ENCODE assay signal across 23 cellular contexts in the genomic region with DNA sequence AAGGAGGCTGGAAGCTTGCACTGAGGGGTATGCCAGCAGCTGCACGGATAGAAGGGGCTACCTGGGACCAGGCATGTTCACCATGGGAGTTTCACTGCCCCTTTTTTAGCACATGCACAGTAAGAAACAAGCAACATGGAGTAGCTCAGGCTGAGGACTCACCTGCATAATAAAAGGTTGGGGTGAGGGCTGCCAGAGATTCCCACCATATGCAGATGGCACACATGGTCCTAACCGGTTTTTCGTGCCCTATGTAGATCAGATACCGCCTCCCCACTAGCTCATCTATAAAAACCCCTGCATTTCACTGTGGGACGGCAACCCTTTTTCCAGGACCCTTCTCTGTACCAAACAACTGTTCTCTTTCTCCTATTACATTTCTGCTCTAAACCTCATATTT.
DNase-seq lines count a peak whose midpoint lies in the region; ATAC-seq, FAIRE-seq and TF ChIP-seq lines count a peak whose summit lies in the region.
"Had no signal": no experiment of that assay in that cellular context is flagged by ENCODE, and none has a peak within 500 bp of the region (broad histone marks: within the 10 kb centered on the region; RNA-seq: fewer than 3 reads in every experiment).

No MANE protein-coding gene starts in this region.

- TF ChIP-seq EP300 in H1 (IDR thresholded peaks at IDR 0.05; ENCODE audit: borderline replicate concordance in 1 of 2, low read depth in 2 of 2, low read length in 2 of 2), result no peak

- H3K4me2 ChIP-seq in H9 (ENCODE audit: insufficient read depth, insufficient read length, low read length) (no peak overlapping the region), H1 (ENCODE audit: insufficient read depth in 1 of 2, low read depth in 2 of 2, low read length in 2 of 2) (no peak overlapping the region; a peak in 1 of 4 replicates)
- H3K4me2 ChIP-seq: A549; BLaER1 treated with 17β-estradiol and CSF1 and Interleukin-3, amounts not matched to agents 10 nM and 100 nM had no signal

- H3K36me3 Mint-ChIP-seq in H9 (ENCODE audit: insufficient read depth in 1 of 3, low read depth in 3 of 3), result peaks cover 16 to 26% (median 22%) of the 10 kb centered on the region in 3 experiments
- no peaks in the 10 kb centered on the region for H3K36me3 Mint-ChIP-seq in activated T-cell treated with anti-CD3 and anti-CD28 coated beads, Interleukin-2, amount 50 U/mL, for 24 hours (ENCODE audit: low read depth)
- H3K36me3 Mint-ChIP-seq: CD14-positive monocyte had no signal

- no peak for DNase-seq in H9
- DNase-seq in H1 (ENCODE audit: low read depth in 1 of 2, low spot score in 2 of 2), result no peak
- DNase-seq in activated T-cell treated with anti-CD3 and anti-CD28 coated beads, Interleukin-2, amount 50 U/mL, for 24 hours, result no peak
- DNase-seq in HT-29 (ENCODE audit: low spot score), result no peak
- DNase-seq: 8988T; ACHN; AML-193; BE2C; CD4-positive, alpha-beta T cell; CD8-positive, alpha-beta memory T cell; DMS 273 treated with DMSO at 0.1 percent for 48 hours; DMS53; DMS79 treated with DMSO at 0.1 percent for 48 hours; GF-D8; HFFc6 had no signal

- no peak for TF ChIP-seq RAD21 in H1 (IDR thresholded peaks at IDR 0.05 in 1 of 2, conservative IDR thresholded peaks at IDR 0.05 in 1 of 2; ENCODE audit: low read depth in 2 of 2, low read length in 2 of 2)

- H3K56ac ChIP-seq in H9 (ENCODE audit: insufficient read length, low read depth, low read length), result no peak overlapping the region
- no peak overlapping the region for H3K56ac ChIP-seq in H1 (replicated peaks; ENCODE audit: insufficient read length, low read depth, low read length)

- H3K4me3 ChIP-seq in H1 (ENCODE audit: extremely low read depth in 1 of 4, insufficient read depth in 2 of 4, low read depth in 3 of 4, low read length in 4 of 4), result no peak overlapping the region
- no peak overlapping the region for H3K4me3 ChIP-seq in iPS-20b (ENCODE audit: low read length)
- H3K4me3 ChIP-seq: A549; BLaER1 treated with 17β-estradiol and CSF1 and Interleukin-3, amounts not matched to agents 10 nM and 100 nM; HAP-1 had no signal

- no CpG with 5 or more reads among the region's 5 CpGs for WGBS in H9 (ENCODE audit: extremely low coverage, insufficient read length, low lambda C conversion rate)
- 40% methylated on average over 4 of the region's 5 CpGs; no CpG with 5 or more reads in 1 of the 2 experiments for WGBS in H1 (ENCODE audit: extremely low coverage in 1 of 2, insufficient coverage in 1 of 2, insufficient read length in 1 of 2, insufficient replicate concordance in 2 of 2, low coverage in 1 of 2, low lambda C conversion rate in 2 of 2, missing lambda C conversion rate in 1 of 2), 2 experiments

- H3K27ac ChIP-seq in H9 (ENCODE audit: insufficient read length, low read depth, low read length) (no peak overlapping the region), H1 (ENCODE audit: low read depth, low read length) (no peak overlapping the region), iPS-20b (ENCODE audit: low read length) (peak overlapping the region; percentile 24)
- H3K27ac ChIP-seq: A549; BLaER1 treated with 17β-estradiol and CSF1 and Interleukin-3, amounts not matched to agents 10 nM and 100 nM had no signal

- H3K4ac ChIP-seq in H9 (ENCODE audit: low read depth, low read length) (no peak overlapping the region), H1 (replicated peaks; ENCODE audit: insufficient read length, low read depth, low read length) (no peak overlapping the region)

- no peaks in the 10 kb centered on the region for H3K79me1 ChIP-seq in H9 (ENCODE audit: insufficient read depth, low read depth, low read length, poor library complexity, severe bottlenecking)
- H3K79me1 ChIP-seq in H1 (ENCODE audit: low read depth, low read length), result no peaks in the 10 kb centered on the region

- H2BK120ac ChIP-seq in H9 (ENCODE audit: low read depth, low read length, poor library complexity, severe bottlenecking) (no peak overlapping the region), H1 (replicated peaks; ENCODE audit: low read depth, low read length) (no peak overlapping the region)

- H4K8ac ChIP-seq in H9 (replicated peaks; ENCODE audit: insufficient read length, low read depth, low read length) (no peak overlapping the region), H1 (ENCODE audit: extremely low read depth, insufficient read depth, low read length) (no peak overlapping the region)

- H3K27me3 Mint-ChIP-seq in H9 (ENCODE audit: low read depth), result no peaks in the 10 kb centered on the region
- H3K27me3 Mint-ChIP-seq in activated T-cell treated with anti-CD3 and anti-CD28 coated beads, Interleukin-2, amount 50 U/mL, for 24 hours, result peaks cover 60% of the 10 kb centered on the region
- H3K27me3 Mint-ChIP-seq: CD4-positive, alpha-beta T cell had no signal

- no peaks in the 10 kb centered on the region for H4K20me1 ChIP-seq in H9 (ENCODE audit: control insufficient read depth, insufficient read depth, insufficient read length)
- no peaks in the 10 kb centered on the region for H4K20me1 ChIP-seq in H1 (replicated peaks in 1 of 2; ENCODE audit: control insufficient read depth in 1 of 2, insufficient read depth in 2 of 2, low read length in 2 of 2)
- H4K20me1 ChIP-seq: BLaER1 treated with 17β-estradiol and CSF1 and Interleukin-3, amounts not matched to agents 10 nM and 100 nM had no signal

- H3K9me3 ChIP-seq in H9 (ENCODE audit: control insufficient read depth, low read depth, low read length) (no peaks in the 10 kb centered on the region), H1 (ENCODE audit: insufficient read depth in 2 of 2, low read depth in 1 of 2, low read length in 1 of 2) (no peaks in the 10 kb centered on the region), iPS-20b (ENCODE audit: insufficient read depth, low read depth, low read length) (no peaks in the 10 kb centered on the region)
- H3K9me3 ChIP-seq: A549, BE2C, HAP-1 had no signal

- peaks cover 40 to 48% of the 10 kb centered on the region in 2 experiments for H3K4me1 Mint-ChIP-seq in H9
- H3K4me1 Mint-ChIP-seq in activated T-cell treated with anti-CD3 and anti-CD28 coated beads, Interleukin-2, amount 50 U/mL, for 24 hours (ENCODE audit: low read depth), result no peaks in the 10 kb centered on the region
- H3K4me1 Mint-ChIP-seq: CD14-positive monocyte; CD8-positive, alpha-beta memory T cell had no signal

- TF ChIP-seq POLR2A in H1 (IDR thresholded peaks at IDR 0.05; ENCODE audit: control extremely low read depth in 1 of 2, low read depth in 2 of 2, low read length in 2 of 2), result no peak

- H3K4me3 Mint-ChIP-seq in H9, result no peak overlapping the region
- no peak overlapping the region for H3K4me3 Mint-ChIP-seq in activated T-cell treated with anti-CD3 and anti-CD28 coated beads, Interleukin-2, amount 50 U/mL, for 24 hours
- H3K4me3 Mint-ChIP-seq: CD14-positive monocyte; CD4-positive, alpha-beta T cell; CD8-positive, alpha-beta memory T cell; HFFc6 had no signal

- no peaks in the 10 kb centered on the region; a peak in 1 of 8 replicates for H3K36me3 ChIP-seq in H1 (ENCODE audit: control insufficient read depth in 2 of 4, insufficient read depth in 4 of 4, low read length in 3 of 4)
- H3K36me3 ChIP-seq in iPS-20b (ENCODE audit: insufficient read depth, low read depth, low read length), result no peaks in the 10 kb centered on the region
- H3K36me3 ChIP-seq: BE2C; BLaER1 treated with 17β-estradiol and CSF1 and Interleukin-3, amounts not matched to agents 10 nM and 100 nM; HAP-1 had no signal

- H4K5ac ChIP-seq in H9 (ENCODE audit: insufficient read length, low read depth, low read length) (no peak overlapping the region), H1 (ENCODE audit: insufficient read length, low read depth, low read length) (no peak overlapping the region)

- no peaks in the 10 kb centered on the region for H3K79me2 ChIP-seq in H9 (ENCODE audit: insufficient read depth, low read length)
- H3K79me2 ChIP-seq in H1 (ENCODE audit: control insufficient read depth in 1 of 2, insufficient read depth in 2 of 2, low read length in 2 of 2), result no peaks in the 10 kb centered on the region

- H3K23me2 ChIP-seq in H9 (ENCODE audit: insufficient read length, low read depth, low read length, poor library complexity, severe bottlenecking) (no peaks in the 10 kb centered on the region), H1 (ENCODE audit: low read depth, low read length) (no peaks in the 10 kb centered on the region)

- no peak overlapping the region for H2BK20ac ChIP-seq in H9 (ENCODE audit: low read depth, low read length, poor library complexity, severe bottlenecking)
- peak overlapping the region; percentile 86; the same call in 1 of the 2 replicates for H2BK20ac ChIP-seq in H1 (ENCODE audit: low read length)

- TF ChIP-seq CTCF in H9 (conservative IDR thresholded peaks at IDR 0.05) (no peak), H1 (IDR thresholded peaks at IDR 0.05; ENCODE audit: control extremely low read depth in 1 of 3, insufficient read depth in 1 of 3, low read depth in 1 of 3, low read length in 3 of 3) (no peak)

- peaks cover 41 to 67% of the 10 kb centered on the region in 2 experiments for H3K9me3 Mint-ChIP-seq in H9
- no peaks in the 10 kb centered on the region for H3K9me3 Mint-ChIP-seq in activated T-cell treated with anti-CD3 and anti-CD28 coated beads, Interleukin-2, amount 50 U/mL, for 24 hours
- H3K9me3 Mint-ChIP-seq: CD4-positive, alpha-beta T cell; CD8-positive, alpha-beta memory T cell; HFFc6 had no signal

- POLR2A ChIA-PET in H1 (lab: Charles Lee; ENCODE audit: partially characterized antibody), result no interaction called here

- H2BK15ac ChIP-seq in H9 (ENCODE audit: low read depth, low read length) (no peak overlapping the region), H1 (ENCODE audit: low read length) (no peak overlapping the region)

- H2BK5ac ChIP-seq in H9 (ENCODE audit: insufficient read length, low read length) (no peak overlapping the region), H1 (ENCODE audit: low read depth, low read length) (no peak overlapping the region)

- peak overlapping the region; percentile 48 to 63 (median 51) for H3K27ac Mint-ChIP-seq in H9
- H3K27ac Mint-ChIP-seq in activated T-cell treated with anti-CD3 and anti-CD28 coated beads, Interleukin-2, amount 50 U/mL, for 24 hours, result no peak overlapping the region
- H3K27ac Mint-ChIP-seq: CD14-positive monocyte; CD4-positive, alpha-beta T cell; CD8-positive, alpha-beta memory T cell; HFFc6 had no signal

- H4K91ac ChIP-seq in H9 (ENCODE audit: insufficient read length, low read depth, low read length) (no peak overlapping the region), H1 (replicated peaks; ENCODE audit: insufficient read length, low read length) (no peak overlapping the region)

- H3K4me1 ChIP-seq in H9 (ENCODE audit: insufficient read depth, low read length), result peaks cover 16% of the 10 kb centered on the region; the same call in 1 of the 2 replicates
- H3K4me1 ChIP-seq in H1 (replicated peaks in 1 of 4; ENCODE audit: control insufficient read depth in 3 of 4, insufficient read depth in 4 of 4, low read length in 3 of 4), result peaks cover 2 to 12% (median 6%) of the 10 kb centered on the region in 4 experiments; a peak in 5 of 7 replicates
- peaks cover 25% of the 10 kb centered on the region for H3K4me1 ChIP-seq in iPS-20b (ENCODE audit: insufficient read depth, low read length)
- H3K4me1 ChIP-seq: A549; BE2C; BLaER1 treated with 17β-estradiol and CSF1 and Interleukin-3, amounts not matched to agents 10 nM and 100 nM had no signal

- no peak overlapping the region for H3K14ac ChIP-seq in H9 (ENCODE audit: insufficient read depth, low read length)
- H3K14ac ChIP-seq in H1 (ENCODE audit: insufficient read length), result no peak overlapping the region

- H3K18ac ChIP-seq in H9 (ENCODE audit: insufficient read length, low read depth, low read length) (no peak overlapping the region), H1 (ENCODE audit: extremely low read depth, low read length) (peak overlapping the region; percentile 9; the same call in 1 of the 2 replicates)

- no peak overlapping the region for H2AFZ ChIP-seq in H9 (ENCODE audit: low read length)
- H2AFZ ChIP-seq in H1 (ENCODE audit: low read length), result no peak overlapping the region

- no peak overlapping the region for H3T11ph ChIP-seq in H9 (ENCODE audit: low read length)

- H3K23ac ChIP-seq in H9 (ENCODE audit: insufficient read length, low read depth, low read length) (no peak overlapping the region), H1 (ENCODE audit: insufficient read length) (no peak overlapping the region)

- no peak for ATAC-seq in HG03135 (IDR thresholded peaks at IDR 0.05; ENCODE audit: unreplicated experiment)
- ATAC-seq: A549 had no signal

- H2AK5ac ChIP-seq in H9 (ENCODE audit: insufficient read length, low read length), result no peak overlapping the region
- H2AK5ac ChIP-seq in H1 (ENCODE audit: low read depth, low read length), result no peak overlapping the region; the same call in 1 of the 2 replicates

- H2BK12ac ChIP-seq in H9 (ENCODE audit: insufficient read length, low read depth, low read length), result no peak overlapping the region
- H2BK12ac ChIP-seq in H1 (ENCODE audit: low read depth, low read length), result no peak overlapping the region

- H3K27me3 ChIP-seq in H9 (ENCODE audit: insufficient read depth, low read length) (no peaks in the 10 kb centered on the region), H1 (replicated peaks in 1 of 4; ENCODE audit: control insufficient read depth in 3 of 4, extremely low read depth in 1 of 4, insufficient read depth in 3 of 4, low read length in 3 of 4) (no peaks in the 10 kb centered on the region), iPS-20b (ENCODE audit: insufficient read depth, low read length) (no peaks in the 10 kb centered on the region)
- H3K27me3 ChIP-seq: BE2C; BLaER1 treated with 17β-estradiol and CSF1 and Interleukin-3, amounts not matched to agents 10 nM and 100 nM had no signal

- H3K9ac ChIP-seq in H9 (ENCODE audit: extremely low read depth, insufficient read length, low read length), result no peak overlapping the region
- no peak overlapping the region for H3K9ac ChIP-seq in H1 (replicated peaks in 1 of 4; ENCODE audit: extremely low read depth in 1 of 4, low read depth in 3 of 4, low read length in 3 of 4)
- H3K9ac ChIP-seq in iPS-20b (ENCODE audit: low read depth, low read length), result no peak overlapping the region
- H3K9ac ChIP-seq: BLaER1 treated with 17β-estradiol and CSF1 and Interleukin-3, amounts not matched to agents 10 nM and 100 nM had no signal

- no peak for FAIRE-seq in H1 (lab: Jason Lieb, UNC)
- FAIRE-seq: A549, D721Med, GM12891 had no signal

- CTCF ChIA-PET in H1 (lab: Charles Lee; ENCODE audit: partially characterized antibody), result interaction anchor here (0.7 to 0.8 kb wide), 2 partner anchors 125 to 351 kb away, joined by 3 to 6 read pairs; partner anchors contain the start of gene PRRG1
